1 cellular context compared by ENCODE assay signal in the genomic region with DNA sequence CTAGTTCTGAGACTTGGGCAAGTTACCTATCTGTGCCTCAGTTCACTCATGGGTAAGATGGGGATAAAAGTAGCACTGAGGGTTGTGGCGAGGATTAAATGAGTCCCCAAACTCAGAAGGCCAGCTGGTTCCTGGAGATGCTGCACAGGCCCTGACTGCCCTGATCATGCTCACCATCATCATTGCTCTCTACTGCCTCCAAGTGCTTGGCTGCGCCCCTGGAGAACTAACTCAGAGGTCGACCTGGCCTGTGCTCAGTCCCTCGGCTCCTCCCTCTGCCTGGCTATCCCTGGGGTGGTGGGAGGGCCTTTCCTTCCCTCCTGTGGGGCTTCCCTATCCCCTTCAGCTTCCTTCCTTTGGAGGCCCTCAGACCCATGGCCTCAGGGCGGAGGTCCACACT.
TF ChIP-seq lines count a peak whose summit lies in the region.

No MANE protein-coding gene starts in this region.

TF ChIP-seq in H1, 55 proteins besides CTCF, POLR2A, EP300 and RAD21:
- 0 out of 2 replicates have a peak, but pooled peaks have one; percentile 42 for TF ChIP-seq JUND (IDR thresholded peaks at IDR 0.05; ENCODE audit: low read length)
- TF ChIP-seq KDM5A (IDR thresholded peaks at IDR 0.05; ENCODE audit: low read length): no peak
